In genomic region chr19:40616941-40617340, GRCh38 we compare ENCODE assay signal across 24 cellular contexts. TPM values are rescaled to one million over a fixed set of nuclear protein-coding genes. Genes with fewer than 3 reads are reported as not detected.
DNase-seq lines count a peak whose midpoint lies in the region; TF ChIP-seq lines count a peak whose summit lies in the region.
"Had no signal": no experiment of that assay in that cellular context is flagged by ENCODE, and none has a peak within 500 bp of the region (broad histone marks: within the 10 kb centered on the region; RNA-seq: fewer than 3 reads in every experiment).

No MANE protein-coding gene starts in this region.

- peak overlapping the region; percentile 51 for H3K18ac ChIP-seq in neuronal stem cell (ENCODE audit: low read length)

- no peaks in the 10 kb centered on the region for H3K9me3 Mint-ChIP-seq in activated naive CD4-positive, alpha-beta T cell treated with anti-CD3 and anti-CD28 coated beads, Interleukin-2, amount 50 U/mL, for 24 hours
- H3K9me3 Mint-ChIP-seq: CD8-positive, alpha-beta memory T cell; IgD-negative memory B cell had no signal

- H3K4me3 ChIP-seq in HEK293 (ENCODE audit: low read depth, low read length) (no peak overlapping the region), neuronal stem cell (ENCODE audit: low read length in 2 of 2) (no peak overlapping the region)
- H3K4me3 ChIP-seq: HAP-1, PC-9, SK-N-MC had no signal

- no peak overlapping the region for H3K9ac ChIP-seq in neuronal stem cell (ENCODE audit: low read depth, low read length, poor library complexity)

- peaks cover 17 to 18% of the 10 kb centered on the region in 2 experiments; a peak in 2 of 3 replicates for H3K36me3 ChIP-seq in HEK293 (ENCODE audit: control insufficient read depth in 2 of 2, insufficient read depth in 1 of 2, low read length in 2 of 2)
- H3K36me3 ChIP-seq in neuronal stem cell (replicated peaks in 1 of 2; ENCODE audit: control insufficient read depth in 2 of 2, insufficient read depth in 2 of 2, low read length in 2 of 2), result peaks cover 9 to 97% of the 10 kb centered on the region in 2 donors
- H3K36me3 ChIP-seq: BE2C had no signal

- no peak overlapping the region for H3K14ac ChIP-seq in neuronal stem cell (ENCODE audit: low read length)

- CTCF ChIA-PET in HEK293 (lab: Yijun Ruan, JAX) (interaction anchor here (0.6 to 3.1 kb wide), 8 partner anchors 11 to 1178 kb away, joined by 3 to 42 read pairs (median 4); partner anchors contain the start of gene LTBP4), RWPE1 (lab: Yijun Ruan, JAX) (interaction anchor here (2.3 kb wide), 1 partner anchor 17 kb away, joined by 13 read pairs; no protein-coding TSS in a partner anchor)

- peak overlapping the region; percentile 44 for H3K23ac ChIP-seq in neuronal stem cell (ENCODE audit: low read depth, low read length, poor library complexity)

- H2BK5ac ChIP-seq in neuronal stem cell (ENCODE audit: low read length), result no peak overlapping the region

- peaks cover 0 to 18% (median 0%) of the 10 kb centered on the region in 3 experiments for H3K27me3 ChIP-seq in neuronal stem cell (ENCODE audit: control insufficient read depth in 3 of 3, insufficient read depth in 3 of 3, low read depth in 1 of 3, low read length in 3 of 3)
- H3K27me3 ChIP-seq: BE2C had no signal

- no peak overlapping the region for H4K91ac ChIP-seq in neuronal stem cell (ENCODE audit: low read depth, low read length, poor library complexity)

- peaks cover 19% of the 10 kb centered on the region for H3K36me3 Mint-ChIP-seq in activated naive CD4-positive, alpha-beta T cell treated with anti-CD3 and anti-CD28 coated beads, Interleukin-2, amount 50 U/mL, for 24 hours

- TF ChIP-seq CTCF in HEK293 (tag by site-specific recombination; IDR thresholded peaks at IDR 0.05) (no peak), RWPE1 (conservative IDR thresholded peaks at IDR 0.05; ENCODE audit: low read depth) (no peak)

- POLR2A ChIA-PET in HEK293 (lab: Yijun Ruan, JAX) (interaction anchor here (0.7 to 1.0 kb wide), 2 partner anchors 9 to 269 kb away, joined by 3 read pairs; partner anchors contain the start of genes C19orf47 and PLD3), RWPE1 (lab: Yijun Ruan, JAX; ENCODE audit: low non-redundant PET) (no interaction called here)

- H3K4me2 ChIP-seq in neuronal stem cell (ENCODE audit: insufficient read depth, low read length, poor library complexity, severe bottlenecking), result no peak overlapping the region
- H3K4me2 ChIP-seq: PC-9 had no signal

- H3K27ac ChIP-seq in HEK293 (ENCODE audit: extremely low read depth, low read depth, low read length) (no peak overlapping the region), RWPE1 (peak overlapping the region; percentile 96), neuronal stem cell (replicated peaks; ENCODE audit: low read length) (no peak overlapping the region)
- H3K27ac ChIP-seq: PC-9 had no signal

- H3K79me1 ChIP-seq in neuronal stem cell (ENCODE audit: low read depth, low read length), result peaks cover 4% of the 10 kb centered on the region

- DNase-seq in activated naive CD4-positive, alpha-beta T cell (lab: John Stamatoyannopoulos, UW), result no peak
- DNase-seq in RWPE1 (ENCODE audit: low spot score) (no peak), neuronal stem cell (ENCODE audit: low spot score) (no peak), SK-N-DZ (ENCODE audit: low spot score) (no peak), cerebellar cortex (ENCODE audit: low spot score) (no peak)
- DNase-seq: BE2C; CD8-positive, alpha-beta memory T cell; DMS79 treated with DMSO at 0.1 percent for 48 hours; GF-D8; GOT3; NCI-H1048; NCI-H1417; NCI-H1694; NCI-H2081; NCI-H2227 treated with DMSO at 0.1 percent for 48 hours; NCI-H526 treated with DMSO at 0.1 percent for 48 hours; PC-9; SHP77 had no signal

- no peak overlapping the region for H2AK5ac ChIP-seq in neuronal stem cell (ENCODE audit: low read depth, low read length)

- H3K4me1 Mint-ChIP-seq in activated naive CD4-positive, alpha-beta T cell treated with anti-CD3 and anti-CD28 coated beads, Interleukin-2, amount 50 U/mL, for 24 hours, result peaks cover 42% of the 10 kb centered on the region

- WGBS in neuronal stem cell (ENCODE audit: extremely low coverage in 2 of 2, insufficient read length in 2 of 2, insufficient replicate concordance in 1 of 2), 2 donors, result no CpG with 5 or more reads among the region's 17 CpGs

- no peaks in the 10 kb centered on the region for H3K27me3 Mint-ChIP-seq in activated naive CD4-positive, alpha-beta T cell treated with anti-CD3 and anti-CD28 coated beads, Interleukin-2, amount 50 U/mL, for 24 hours
- H3K27me3 Mint-ChIP-seq: CD8-positive, alpha-beta memory T cell; IgD-negative memory B cell had no signal

- no peak overlapping the region for H2BK15ac ChIP-seq in neuronal stem cell (ENCODE audit: low read length)

- no peak overlapping the region for H3K4me3 Mint-ChIP-seq in activated naive CD4-positive, alpha-beta T cell treated with anti-CD3 and anti-CD28 coated beads, Interleukin-2, amount 50 U/mL, for 24 hours
- H3K4me3 Mint-ChIP-seq: CD14-positive monocyte; CD8-positive, alpha-beta memory T cell; IgD-negative memory B cell had no signal

- peaks cover 9% of the 10 kb centered on the region for H3K4me1 ChIP-seq in HEK293 (ENCODE audit: control insufficient read depth, insufficient read depth, low read length)
- peaks cover 0 to 3% of the 10 kb centered on the region in 2 donors for H3K4me1 ChIP-seq in neuronal stem cell (ENCODE audit: control insufficient read depth in 2 of 2, insufficient read depth in 1 of 2, low read depth in 1 of 2, low read length in 2 of 2)
- H3K4me1 ChIP-seq: BE2C had no signal

- H3K9me3 ChIP-seq in HEK293 (ENCODE audit: control insufficient read depth, insufficient read depth, low read depth, low read length), result no peaks in the 10 kb centered on the region
- H3K9me3 ChIP-seq in neuronal stem cell (replicated peaks in 1 of 2; ENCODE audit: control insufficient read depth in 2 of 2, insufficient read depth in 1 of 2, low read depth in 1 of 2, low read length in 2 of 2), result no peaks in the 10 kb centered on the region
- H3K9me3 ChIP-seq: BE2C, HAP-1 had no signal

- no peak overlapping the region for H3K4ac ChIP-seq in neuronal stem cell (ENCODE audit: low read length)

- no peak overlapping the region for H2BK120ac ChIP-seq in neuronal stem cell (ENCODE audit: low read depth, low read length)

- H3K27ac Mint-ChIP-seq in activated naive CD4-positive, alpha-beta T cell treated with anti-CD3 and anti-CD28 coated beads, Interleukin-2, amount 50 U/mL, for 24 hours, result peak overlapping the region; percentile 90
- H3K27ac Mint-ChIP-seq: CD14-positive monocyte, IgD-negative memory B cell had no signal

- H4K8ac ChIP-seq in neuronal stem cell (ENCODE audit: low read depth, low read length), result no peak overlapping the region

- no peak overlapping the region for H2AFZ ChIP-seq in neuronal stem cell (ENCODE audit: low read length)
- H2AFZ ChIP-seq: PC-9 had no signal

- H2BK12ac ChIP-seq in neuronal stem cell (ENCODE audit: low read length), result no peak overlapping the region

TF ChIP-seq in HEK293, 187 proteins besides CTCF, POLR2A, EP300 and RAD21:
- TF ChIP-seq, protein P1, sequence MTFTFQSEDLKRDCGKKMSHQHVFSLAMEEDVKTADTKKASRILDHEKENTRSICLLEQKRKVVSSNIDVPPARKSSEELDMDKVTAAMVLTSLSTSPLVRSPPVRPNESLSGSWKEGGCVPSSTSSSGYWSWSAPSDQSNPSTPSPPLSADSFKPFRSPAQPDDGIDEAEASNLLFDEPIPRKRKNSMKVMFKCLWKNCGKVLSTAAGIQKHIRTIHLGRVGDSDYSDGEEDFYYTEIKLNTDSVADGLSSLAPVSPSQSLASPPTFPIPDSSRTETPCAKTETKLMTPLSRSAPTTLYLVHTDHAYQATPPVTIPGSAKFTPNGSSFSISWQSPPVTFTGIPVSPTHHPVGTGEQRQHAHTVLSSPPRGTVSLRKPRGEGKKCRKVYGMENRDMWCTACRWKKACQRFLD (tag by site-specific recombination; IDR thresholded peaks at IDR 0.05), result no peak
- TF ChIP-seq ZNF133 (tag by site-specific recombination; IDR thresholded peaks at IDR 0.05), result no peak
- peak; percentile 59 for TF ChIP-seq HIC1 (tag by site-specific recombination; IDR thresholded peaks at IDR 0.05)

RNA-seq across cellular contexts. Expression of gene LTBP4, which starts 15.8 kb away (rescaled TPM):
- polyA plus RNA-seq in neuronal stem cell (2013, experiment 1 of 2), result 83.2 TPM
- polyA plus RNA-seq in neuronal stem cell (2013, experiment 2 of 2), result 84.5 TPM
- polyA plus RNA-seq in SK-N-DZ (2014; cell fraction: cytosol; rRNA removed), result 29.0 and 34.3 TPM in 2 replicates
- polyA plus RNA-seq in SK-N-DZ (2014; cell fraction: nucleus; rRNA removed), result 273 and 335 TPM in 2 replicates

RNA-seq across cellular contexts. Expression of gene SHKBP1, which starts 40.3 kb away (rescaled TPM):
- polyA plus RNA-seq in neuronal stem cell (2013, experiment 1 of 2), result 71.5 TPM
- polyA plus RNA-seq in neuronal stem cell (2013, experiment 2 of 2), result 74.4 TPM
- 58.1 and 70.1 TPM in 2 replicates for polyA plus RNA-seq in SK-N-DZ (2014; cell fraction: cytosol; rRNA removed)
- polyA plus RNA-seq in SK-N-DZ (2014; cell fraction: nucleus; rRNA removed), result 75.2 and 81.7 TPM in 2 replicates
